ENCODE assay signal across 1 cellular context in genomic region chr1:52552505-52553371, GRCh38.
TF ChIP-seq lines count a peak whose summit lies in the region.

Gene TUT4 (minus strand): TSS chr1:52553092. CDS start chr1:52526280, 26,812 bp downstream.

TF ChIP-seq in HepG2, 621 proteins besides CTCF, POLR2A, EP300 and RAD21 (continued from another document and continues in another):
- no peak for TF ChIP-seq SKIL (CRISPR knock-in tag; IDR thresholded peaks at IDR 0.05; ENCODE audit: borderline replicate concordance)
- TF ChIP-seq ZBTB49 (CRISPR knock-in tag; IDR thresholded peaks at IDR 0.05; ENCODE audit: borderline replicate concordance), result no peak
- TF ChIP-seq ZNF264 (CRISPR knock-in tag; IDR thresholded peaks at IDR 0.05), result no peak
- no peak for TF ChIP-seq SOX13 (IDR thresholded peaks at IDR 0.05)
- no peak for TF ChIP-seq SOX13 (CRISPR knock-in tag; conservative IDR thresholded peaks at IDR 0.05 in 1 of 2, IDR thresholded peaks at IDR 0.05 in 1 of 2)
- no peak for TF ChIP-seq ZBTB46 (CRISPR knock-in tag; IDR thresholded peaks at IDR 0.05; ENCODE audit: borderline replicate concordance)
- TF ChIP-seq ZBTB42 (CRISPR knock-in tag; IDR thresholded peaks at IDR 0.05), result no peak; the same call in 1 of the 2 replicates
- no peak for TF ChIP-seq ZSCAN22 (CRISPR knock-in tag; IDR thresholded peaks at IDR 0.05)
- no peak for TF ChIP-seq TMF1 (CRISPR knock-in tag; IDR thresholded peaks at IDR 0.05; ENCODE audit: low read depth)
- 0 out of 2 replicates have a peak, but pooled peaks have one; percentile 25 for TF ChIP-seq ELF3 (CRISPR knock-in tag; IDR thresholded peaks at IDR 0.05)
- TF ChIP-seq NFKBIZ (CRISPR knock-in tag; IDR thresholded peaks at IDR 0.05), result no peak
- no peak for TF ChIP-seq IKZF1 (IDR thresholded peaks at IDR 0.05)
- no peak for TF ChIP-seq ZNF3 (CRISPR knock-in tag; IDR thresholded peaks at IDR 0.05)
- TF ChIP-seq ZMAT3 (CRISPR knock-in tag; conservative IDR thresholded peaks at IDR 0.05), result peak; percentile 75; the same call in 1 of the 2 replicates
- peak; percentile 71; the same call in 1 of the 2 replicates for TF ChIP-seq ZNF564 (CRISPR knock-in tag; IDR thresholded peaks at IDR 0.05)
- TF ChIP-seq ZNF280B (CRISPR knock-in tag; IDR thresholded peaks at IDR 0.05; ENCODE audit: borderline replicate concordance), result peak; percentile 61; the same call in 1 of the 2 replicates
- no peak for TF ChIP-seq ZBTB39 (CRISPR knock-in tag; IDR thresholded peaks at IDR 0.05)
- TF ChIP-seq HNRNPH1 (optimal IDR thresholded peaks at IDR 0.05; ENCODE audit: low read depth, low read length), result no peak
- no peak for TF ChIP-seq HMG20A (CRISPR knock-in tag; IDR thresholded peaks at IDR 0.05; ENCODE audit: borderline replicate concordance)
- no peak; the same call in 1 of the 2 replicates for TF ChIP-seq CSRNP1 (CRISPR knock-in tag; IDR thresholded peaks at IDR 0.05)
- TF ChIP-seq RARG (CRISPR knock-in tag; IDR thresholded peaks at IDR 0.05; ENCODE audit: low read depth), result no peak
- TF ChIP-seq KAT8 (CRISPR knock-in tag; IDR thresholded peaks at IDR 0.05), result no peak; the same call in 1 of the 2 replicates
- TF ChIP-seq MNT (IDR thresholded peaks at IDR 0.05), result no peak
- TF ChIP-seq ZHX1 (CRISPR knock-in tag; IDR thresholded peaks at IDR 0.05; ENCODE audit: low read depth), result no peak; the same call in 1 of the 2 replicates
- no peak for TF ChIP-seq ATF2 (CRISPR knock-in tag; IDR thresholded peaks at IDR 0.05)
- TF ChIP-seq SMARCE1 (IDR thresholded peaks at IDR 0.05; ENCODE audit: borderline replicate concordance), result no peak
- TF ChIP-seq KLF13 (CRISPR knock-in tag; IDR thresholded peaks at IDR 0.05), result 0 out of 2 replicates have a peak, but pooled peaks have one; percentile 17
- no peak; the same call in 1 of the 2 replicates for TF ChIP-seq TFDP2 (CRISPR knock-in tag; IDR thresholded peaks at IDR 0.05)
- 0 out of 2 replicates have a peak, but pooled peaks have one; percentile 40 for TF ChIP-seq CHCHD3 (CRISPR knock-in tag; IDR thresholded peaks at IDR 0.05)
- no peak for TF ChIP-seq ZBTB20 (CRISPR knock-in tag; IDR thresholded peaks at IDR 0.05; ENCODE audit: borderline replicate concordance, low read depth)
- no peak for TF ChIP-seq ATF5 (CRISPR knock-in tag; IDR thresholded peaks at IDR 0.05; ENCODE audit: low read depth)
- no peak for TF ChIP-seq ZNF180 (CRISPR knock-in tag; IDR thresholded peaks at IDR 0.05; ENCODE audit: borderline replicate concordance, low read depth)
- TF ChIP-seq HINFP (CRISPR knock-in tag; IDR thresholded peaks at IDR 0.05; ENCODE audit: low read depth), result 0 out of 2 replicates have a peak, but pooled peaks have one; percentile 34
